ENCODE assay signal across 14 cellular contexts in the genomic region with DNA sequence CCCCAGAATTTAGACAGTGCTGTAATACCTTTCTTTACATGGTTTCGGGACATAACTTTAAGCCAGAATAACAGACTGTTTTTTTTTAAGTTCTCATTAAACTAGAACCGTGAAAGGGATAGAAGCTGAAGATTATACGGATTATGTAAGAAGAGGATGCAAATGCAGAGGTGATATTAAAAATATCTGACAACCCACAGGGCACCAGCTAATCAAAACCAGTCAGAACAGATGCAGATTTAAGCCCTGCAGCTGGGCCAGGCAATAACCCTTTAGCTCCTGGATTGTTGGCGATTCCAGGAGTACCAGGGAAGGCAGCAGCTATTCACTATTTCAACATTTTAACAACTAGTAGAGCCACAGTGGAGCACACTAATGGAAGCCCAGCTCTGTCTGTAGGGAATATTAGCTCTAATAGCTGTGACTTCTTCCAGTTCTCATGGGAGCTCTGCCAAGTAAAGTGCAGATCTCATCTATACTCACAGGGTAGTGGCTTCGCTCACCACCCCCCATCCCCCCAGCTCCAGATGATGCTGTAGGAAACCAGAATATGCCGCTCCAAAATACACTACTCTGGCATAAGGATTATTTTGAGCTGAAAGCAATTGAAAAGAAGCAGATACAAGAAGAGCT. TPM values are rescaled to one million over a fixed set of nuclear protein-coding genes. Genes with fewer than 3 reads are reported as not detected.
DNase-seq lines count a peak whose midpoint lies in the region; ATAC-seq and TF ChIP-seq lines count a peak whose summit lies in the region.
"Had no signal": no experiment of that assay in that cellular context is flagged by ENCODE, and none has a peak within 500 bp of the region (broad histone marks: within the 10 kb centered on the region; RNA-seq: fewer than 3 reads in every experiment).

No MANE protein-coding gene starts in this region.

- peak overlapping the region; percentile 38 to 48 for H3K4me3 ChIP-seq in SK-N-SH (ENCODE audit: low read depth in 2 of 2, low read length in 1 of 2)
- H3K4me3 ChIP-seq in suprapubic skin = no peak overlapping the region
- H3K4me3 ChIP-seq: K562, left ventricle myocardium inferior, spleen had no signal

- no peaks in the 10 kb centered on the region for H3K9me2 ChIP-seq in SK-N-SH

- CTCF ChIA-PET in SK-N-SH (lab: Yijun Ruan, JAX) = interaction anchor here (0.8 to 3.2 kb wide), 11 partner anchors 14 to 356 kb away, joined by 3 to 13 read pairs (median 3); a partner anchor contains a TSS

- 10% methylated on average over 6 of the region's 6 CpGs for WGBS in SK-N-SH (ENCODE audit: low lambda C conversion rate)
- 31% methylated on average over 6 of the region's 6 CpGs for WGBS in suprapubic skin

- no peaks in the 10 kb centered on the region for H3K36me3 ChIP-seq in SK-N-SH (replicated peaks in 1 of 2; ENCODE audit: control insufficient read depth in 1 of 2, insufficient read depth in 2 of 2, low read length in 1 of 2)
- no peaks in the 10 kb centered on the region for H3K36me3 ChIP-seq in suprapubic skin
- H3K36me3 ChIP-seq: left ventricle myocardium inferior, spleen had no signal

- peak; percentile 24 for ATAC-seq in foreskin keratinocyte
- ATAC-seq: K562 had no signal

- H3K79me2 ChIP-seq in SK-N-SH (ENCODE audit: insufficient read depth) = peaks cover 77% of the 10 kb centered on the region

- TF ChIP-seq EP300 in SK-N-SH (IDR thresholded peaks at IDR 0.05; ENCODE audit: borderline replicate concordance in 1 of 2, low read depth in 1 of 2, low read length in 1 of 2) (peak; percentile 29 to 60; a peak in 2 of 4 replicates), suprapubic skin (IDR thresholded peaks at IDR 0.05) (no peak)

- 0 out of 2 replicates have a peak, but pooled peaks have one; percentile 1 for TF ChIP-seq RAD21 in SK-N-SH (IDR thresholded peaks at IDR 0.05; ENCODE audit: low read length)

- H3K9ac ChIP-seq in SK-N-SH = peak overlapping the region; percentile 70

- TF ChIP-seq POLR2A in suprapubic skin (IDR thresholded peaks at IDR 0.05) = no peak

- no peaks in the 10 kb centered on the region for H4K20me1 ChIP-seq in SK-N-SH (ENCODE audit: insufficient read depth)

- no peaks in the 10 kb centered on the region for H3K27me3 ChIP-seq in SK-N-SH (ENCODE audit: insufficient read depth)
- H3K27me3 ChIP-seq in foreskin keratinocyte = no peaks in the 10 kb centered on the region
- no peaks in the 10 kb centered on the region for H3K27me3 ChIP-seq in suprapubic skin
- H3K27me3 ChIP-seq: spleen had no signal

- peak overlapping the region; percentile 64 for H3K4me2 ChIP-seq in SK-N-SH

- peak overlapping the region; percentile 49 for H2AFZ ChIP-seq in SK-N-SH (ENCODE audit: low read depth)

- POLR2A ChIA-PET in SK-N-SH (lab: Yijun Ruan, JAX) = interaction anchor here (0.9 to 2.1 kb wide), 3 partner anchors 14 to 355 kb away, joined by 3 to 15 read pairs (median 6); a partner anchor contains a TSS

- H3K9me3 ChIP-seq in SK-N-SH (no peaks in the 10 kb centered on the region), suprapubic skin (no peaks in the 10 kb centered on the region)
- H3K9me3 ChIP-seq: left ventricle myocardium inferior, spleen had no signal

- TF ChIP-seq CTCF in SK-N-SH (IDR thresholded peaks at IDR 0.05) (no peak), foreskin keratinocyte (conservative IDR thresholded peaks at IDR 0.05) (no peak), suprapubic skin (IDR thresholded peaks at IDR 0.05) (no peak)

- peak; percentile 24 for DNase-seq in activated CD8-positive, alpha-beta memory T cell treated with anti-CD3 and anti-CD28 coated beads for 24 hours
- DNase-seq in activated CD8-positive, alpha-beta memory T cell treated with anti-CD3 and anti-CD28 coated beads, Interleukin-2, amount 50 U/mL, for 4 hours = no peak
- DNase-seq in SK-N-SH (peak; percentile 72), foreskin keratinocyte (no peak), suprapubic skin (ENCODE audit: low spot score in 2 of 2) (no peak), cortex of kidney (lab: John Stamatoyannopoulos, UW) (no peak), NCI-H2029 treated with DMSO at 0.1 percent for 48 hours (lab: John Stamatoyannopoulos, UW) (no peak)
- no peak for DNase-seq in stimulated activated CD4-positive, alpha-beta T cell treated with anti-CD3 and anti-CD28 coated beads, Interleukin-1b, Interleukin-23, amount 100 ng/mL, for 48 hours
- DNase-seq: activated B cell treated with CpG ODN at 0.5 μM for 24 hours; activated naive CD4-positive, alpha-beta T cell treated with Interleukin-2 at 50 U/mL for 16 hours; left ventricle myocardium inferior; spleen; stimulated activated naive CD4-positive, alpha-beta T cell treated with Interleukin-2 at 50 U/mL for 16 hours had no signal

- H3F3A ChIP-seq in SK-N-SH (replicated peaks; ENCODE audit: insufficient read depth) = peaks cover 28% of the 10 kb centered on the region

- H3K27ac ChIP-seq in SK-N-SH (ENCODE audit: low read depth in 2 of 2, low read length in 1 of 2) (peak overlapping the region; percentile 85 to 97), foreskin keratinocyte (peak overlapping the region; percentile 35), suprapubic skin (peak overlapping the region; percentile 22)
- H3K27ac ChIP-seq: left ventricle myocardium inferior, spleen had no signal

- H3K4me1 ChIP-seq in SK-N-SH (ENCODE audit: control insufficient read depth in 1 of 2, insufficient read depth in 2 of 2, low read depth in 1 of 2, low read length in 1 of 2) (peaks cover 30 to 35% of the 10 kb centered on the region in 2 experiments), foreskin keratinocyte (peaks cover 19% of the 10 kb centered on the region), suprapubic skin (peaks cover 40% of the 10 kb centered on the region)

TF ChIP-seq in SK-N-SH, 30 proteins besides CTCF, POLR2A, EP300 and RAD21:
- TF ChIP-seq, protein P1, sequence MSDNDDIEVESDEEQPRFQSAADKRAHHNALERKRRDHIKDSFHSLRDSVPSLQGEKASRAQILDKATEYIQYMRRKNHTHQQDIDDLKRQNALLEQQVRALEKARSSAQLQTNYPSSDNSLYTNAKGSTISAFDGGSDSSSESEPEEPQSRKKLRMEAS (IDR thresholded peaks at IDR 0.05; ENCODE audit: low read depth) = 0 out of 2 replicates have a peak, but pooled peaks have one; percentile 21
- TF ChIP-seq TEAD4 (IDR thresholded peaks at IDR 0.05; ENCODE audit: borderline replicate concordance, insufficient read depth) (no peak), RCOR1 (IDR thresholded peaks at IDR 0.05; ENCODE audit: low read length) (peak; percentile 65; the same call in 1 of the 2 replicates), FOXM1 (IDR thresholded peaks at IDR 0.05; ENCODE audit: low read depth) (0 out of 2 replicates have a peak, but pooled peaks have one; percentile 25), CHD2 (IDR thresholded peaks at IDR 0.05; ENCODE audit: low read length, partially characterized antibody) (peak; percentile 75), TCF12 (IDR thresholded peaks at IDR 0.05) (peak; percentile 79), POLR2AphosphoS5 (IDR thresholded peaks at IDR 0.05; ENCODE audit: low read depth, low read length) (peak; percentile 14; the same call in 1 of the 2 replicates), TAF1 (IDR thresholded peaks at IDR 0.05; ENCODE audit: borderline replicate concordance, low read depth, low read length) (peak; percentile 24; the same call in 1 of the 2 replicates), JUND (IDR thresholded peaks at IDR 0.05) (0 out of 2 replicates have a peak, but pooled peaks have one; percentile 23), GATA2 (CRISPR knock-in tag; IDR thresholded peaks at IDR 0.05) (peak; percentile 53; the same call in 1 of the 2 replicates), EZH2phosphoT487 (IDR thresholded peaks at IDR 0.05; ENCODE audit: borderline replicate concordance, low read depth) (no peak), NFIC (IDR thresholded peaks at IDR 0.05; ENCODE audit: borderline replicate concordance) (peak; percentile 83)
- TF ChIP-seq, protein P2, sequence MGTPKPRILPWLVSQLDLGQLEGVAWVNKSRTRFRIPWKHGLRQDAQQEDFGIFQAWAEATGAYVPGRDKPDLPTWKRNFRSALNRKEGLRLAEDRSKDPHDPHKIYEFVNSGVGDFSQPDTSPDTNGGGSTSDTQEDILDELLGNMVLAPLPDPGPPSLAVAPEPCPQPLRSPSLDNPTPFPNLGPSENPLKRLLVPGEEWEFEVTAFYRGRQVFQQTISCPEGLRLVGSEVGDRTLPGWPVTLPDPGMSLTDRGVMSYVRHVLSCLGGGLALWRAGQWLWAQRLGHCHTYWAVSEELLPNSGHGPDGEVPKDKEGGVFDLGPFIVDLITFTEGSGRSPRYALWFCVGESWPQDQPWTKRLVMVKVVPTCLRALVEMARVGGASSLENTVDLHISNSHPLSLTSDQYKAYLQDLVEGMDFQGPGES (IDR thresholded peaks at IDR 0.05; ENCODE audit: low read depth, low read length) = no peak

RNA-seq across cellular contexts. Expression of a gene that starts 13.9 kb away (rescaled TPM):
- 23.7 and 28.0 TPM in 2 replicates for polyA plus RNA-seq in SK-N-SH (2012; rRNA removed)
- polyA plus RNA-seq in SK-N-SH (2012; cell fraction: cytosol; rRNA removed) = 25.6 and 27.2 TPM in 2 replicates
- 11.2 and 15.2 TPM in 2 replicates for polyA plus RNA-seq in SK-N-SH (2012; cell fraction: nucleus; rRNA removed)
- 16.9 and 18.5 TPM in 2 replicates for total RNA-seq in foreskin keratinocyte
- polyA plus RNA-seq in foreskin keratinocyte = 8.7 and 9.2 TPM in 2 replicates
- 10 to 100 TPM in 1 of 4 donors, 1 to 10 TPM in 3; 5.6 to 13.2 (median 7.6) TPM for total RNA-seq in suprapubic skin
- total RNA-seq: activated B cell treated with CpG ODN at 0.5 μM for 24 hours had no signal

Comparison
In these comparisons a context has a peak if more than half of its experiments do, and no peak if none do; other contexts are left out.
1. DNase-seq: peak in activated CD8-positive, alpha-beta memory T cell treated with anti-CD3 and anti-CD28 coated beads for 24 hours (single experiment) and SK-N-SH (single experiment); none in activated CD8-positive, alpha-beta memory T cell treated with anti-CD3 and anti-CD28 coated beads, Interleukin-2, amount 50 U/mL, for 4 hours (single experiment), foreskin keratinocyte (0 of 2), suprapubic skin (0 of 2), cortex of kidney (single experiment), NCI-H2029 treated with DMSO at 0.1 percent for 48 hours (single experiment) and stimulated activated CD4-positive, alpha-beta T cell treated with anti-CD3 and anti-CD28 coated beads, Interleukin-1b, Interleukin-23, amount 100 ng/mL, for 48 hours (single experiment).
2. H3K27ac ChIP-seq: peak in every context shown above with its lines; median percentile 91 in SK-N-SH; 35 in foreskin keratinocyte; 22 in suprapubic skin.